23 cellular contexts compared by ENCODE assay signal in genomic region chr21:25491267-25491666, GRCh38.
DNase-seq lines count a peak whose midpoint lies in the region; ATAC-seq and TF ChIP-seq lines count a peak whose summit lies in the region.
"Had no signal": no experiment of that assay in that cellular context is flagged by ENCODE, and none has a peak within 500 bp of the region (broad histone marks: within the 10 kb centered on the region; RNA-seq: fewer than 3 reads in every experiment).

No MANE protein-coding gene starts in this region.

- H3K36me3 Mint-ChIP-seq in activated CD8-positive, alpha-beta T cell treated with anti-CD3 and anti-CD28 coated beads for 36 hours (ENCODE audit: low read depth), result peaks cover 54% of the 10 kb centered on the region
- no peaks in the 10 kb centered on the region for H3K36me3 Mint-ChIP-seq in activated CD8-positive, alpha-beta T cell treated with anti-CD3 and anti-CD28 coated beads, Interleukin-2, amount 10 ng/mL, durations not matched to agents 7 days and 5 days (ENCODE audit: low read depth)
- H3K36me3 Mint-ChIP-seq in activated naive CD8-positive, alpha-beta T cell, result peaks cover 12% of the 10 kb centered on the region
- no peaks in the 10 kb centered on the region for H3K36me3 Mint-ChIP-seq in chondrocyte (ENCODE audit: low read depth)
- H3K36me3 Mint-ChIP-seq: naive thymus-derived CD8-positive, alpha-beta T cell had no signal

- H3K4me3 Mint-ChIP-seq in activated CD8-positive, alpha-beta T cell treated with anti-CD3 and anti-CD28 coated beads for 36 hours, result peak overlapping the region; percentile 16
- no peak overlapping the region for H3K4me3 Mint-ChIP-seq in activated CD8-positive, alpha-beta T cell treated with anti-CD3 and anti-CD28 coated beads, Interleukin-2, amount 10 ng/mL, durations not matched to agents 7 days and 5 days
- H3K4me3 Mint-ChIP-seq in activated naive CD8-positive, alpha-beta T cell, result peak overlapping the region; percentile 46
- H3K4me3 Mint-ChIP-seq in chondrocyte (ENCODE audit: unreplicated experiment), result no peak overlapping the region
- H3K4me3 Mint-ChIP-seq: naive thymus-derived CD8-positive, alpha-beta T cell had no signal

- H3K27me3 Mint-ChIP-seq in activated CD8-positive, alpha-beta T cell treated with anti-CD3 and anti-CD28 coated beads for 36 hours, result no peaks in the 10 kb centered on the region
- no peaks in the 10 kb centered on the region for H3K27me3 Mint-ChIP-seq in activated CD8-positive, alpha-beta T cell treated with anti-CD3 and anti-CD28 coated beads, Interleukin-2, amount 10 ng/mL, durations not matched to agents 7 days and 5 days (ENCODE audit: low read depth)
- no peaks in the 10 kb centered on the region for H3K27me3 Mint-ChIP-seq in activated naive CD8-positive, alpha-beta T cell
- no peaks in the 10 kb centered on the region for H3K27me3 Mint-ChIP-seq in chondrocyte (ENCODE audit: low read depth)

- intact Hi-C loops in activated CD8-positive, alpha-beta T cell treated with anti-CD3 and anti-CD28 coated beads for 36 hours (cut with micrococcal nuclease), result no loop called here

- H3K9me3 Mint-ChIP-seq in activated CD8-positive, alpha-beta T cell treated with anti-CD3 and anti-CD28 coated beads for 36 hours, result peaks cover 9% of the 10 kb centered on the region
- H3K9me3 Mint-ChIP-seq in activated CD8-positive, alpha-beta T cell treated with anti-CD3 and anti-CD28 coated beads, Interleukin-2, amount 10 ng/mL, durations not matched to agents 7 days and 5 days (ENCODE audit: insufficient read depth), result no peaks in the 10 kb centered on the region
- peaks cover 4% of the 10 kb centered on the region for H3K9me3 Mint-ChIP-seq in activated naive CD8-positive, alpha-beta T cell (ENCODE audit: low read depth)
- H3K9me3 Mint-ChIP-seq in chondrocyte (ENCODE audit: low read depth), result peaks cover 2% of the 10 kb centered on the region
- H3K9me3 Mint-ChIP-seq: naive thymus-derived CD8-positive, alpha-beta T cell had no signal

- peak overlapping the region; percentile 89 for H3K27ac Mint-ChIP-seq in activated CD8-positive, alpha-beta T cell treated with anti-CD3 and anti-CD28 coated beads for 36 hours
- no peak overlapping the region for H3K27ac Mint-ChIP-seq in activated CD8-positive, alpha-beta T cell treated with anti-CD3 and anti-CD28 coated beads, Interleukin-2, amount 10 ng/mL, durations not matched to agents 7 days and 5 days
- H3K27ac Mint-ChIP-seq in activated naive CD8-positive, alpha-beta T cell, result peak overlapping the region; percentile 93
- H3K27ac Mint-ChIP-seq in chondrocyte (ENCODE audit: unreplicated experiment), result no peak overlapping the region
- H3K27ac Mint-ChIP-seq: naive thymus-derived CD8-positive, alpha-beta T cell had no signal

- peaks cover 59% of the 10 kb centered on the region for H3K4me1 Mint-ChIP-seq in activated CD8-positive, alpha-beta T cell treated with anti-CD3 and anti-CD28 coated beads for 36 hours (ENCODE audit: low read depth)
- peaks cover 29% of the 10 kb centered on the region for H3K4me1 Mint-ChIP-seq in activated CD8-positive, alpha-beta T cell treated with anti-CD3 and anti-CD28 coated beads, Interleukin-2, amount 10 ng/mL, durations not matched to agents 7 days and 5 days (ENCODE audit: low read depth)
- H3K4me1 Mint-ChIP-seq in activated naive CD8-positive, alpha-beta T cell (ENCODE audit: low read depth), result peaks cover 51% of the 10 kb centered on the region
- H3K4me1 Mint-ChIP-seq in chondrocyte (ENCODE audit: low read depth), result no peaks in the 10 kb centered on the region

- no peak for ATAC-seq in activated CD8-positive, alpha-beta T cell treated with anti-CD3 and anti-CD28 coated beads for 36 hours
- ATAC-seq in activated CD8-positive, alpha-beta T cell treated with anti-CD3 and anti-CD28 coated beads, Interleukin-2, amount 10 ng/mL, durations not matched to agents 7 days and 5 days, result no peak
- ATAC-seq in HG02852 (IDR thresholded peaks at IDR 0.05; ENCODE audit: unreplicated experiment), result peak; percentile 34
- ATAC-seq: body of pancreas; left ventricle myocardium superior; naive thymus-derived CD8-positive, alpha-beta T cell had no signal

- CTCF ChIA-PET in activated CD8-positive, alpha-beta T cell treated with anti-CD3 and anti-CD28 coated beads for 36 hours (lab: Charles Lee), result interaction anchor here (1.3 to 3.8 kb wide), 5 partner anchors 9 to 87 kb away, joined by 3 to 19 read pairs (median 17); no protein-coding TSS in a partner anchor
- CTCF ChIA-PET in activated CD8-positive, alpha-beta T cell treated with anti-CD3 and anti-CD28 coated beads, Interleukin-2, amount 10 ng/mL, durations not matched to agents 7 days and 5 days (lab: Charles Lee), result interaction anchor here (1.1 to 2.8 kb wide), 2 partner anchors 17 to 21 kb away, joined by 3 to 10 read pairs; no protein-coding TSS in a partner anchor

- TF ChIP-seq CTCF in activated CD8-positive, alpha-beta T cell treated with anti-CD3 and anti-CD28 coated beads for 36 hours (IDR thresholded peaks at IDR 0.05), result no peak
- TF ChIP-seq CTCF in GM12865 (IDR thresholded peaks at IDR 0.05; ENCODE audit: insufficient read depth, low read depth, low read length, missing control alignments), result no peak
- no peak for TF ChIP-seq CTCF in chondrocyte (IDR thresholded peaks at IDR 0.05)

- POLR2A ChIA-PET in activated CD8-positive, alpha-beta T cell treated with anti-CD3 and anti-CD28 coated beads for 36 hours (lab: Charles Lee), result interaction anchor here (0.6 to 6.3 kb wide), 7 partner anchors 11 to 85 kb away, joined by 3 to 107 read pairs (median 9); no protein-coding TSS in a partner anchor
- POLR2A ChIA-PET in activated CD8-positive, alpha-beta T cell treated with anti-CD3 and anti-CD28 coated beads, Interleukin-2, amount 10 ng/mL, durations not matched to agents 7 days and 5 days (lab: Charles Lee), result no interaction called here

- no peak for DNase-seq in activated CD8-positive, alpha-beta T cell treated with anti-CD3 and anti-CD28 coated beads for 36 hours
- DNase-seq in activated CD8-positive, alpha-beta T cell treated with anti-CD3 and anti-CD28 coated beads, Interleukin-2, amount 10 ng/mL, durations not matched to agents 7 days and 5 days, result no peak
- peak; percentile 58 for DNase-seq in GM12865 (ENCODE audit: low read depth)
- DNase-seq in GM19240 (ENCODE audit: insufficient read length, low spot score), result no peak
- DNase-seq in chondrocyte (ENCODE audit: low spot score), result no peak
- DNase-seq in NCI-H1092 treated with DMSO at 0.1 percent for 48 hours (lab: John Stamatoyannopoulos, UW), result no peak
- DNase-seq: activated CD4-positive, alpha-beta T cell treated with anti-CD3 and anti-CD28 coated beads, Interleukin-2, amount 50 U/mL, for 4 hours; body of pancreas; Calu3; cerebellar nuclear complex; Karpas-422; left ventricle myocardium superior; midbrain; naive thymus-derived CD8-positive, alpha-beta T cell; NCI-H1436 treated with DMSO at 0.1 percent for 48 hours; NCI-H2107; NCI-H748 treated with DMSO at 0.1 percent for 48 hours; SJCRH30; T1000; trophoblast cell; WERI-Rb-1 had no signal

- H3K4me3 ChIP-seq in GM12865 (ENCODE audit: low read depth, low read length), result peak overlapping the region; percentile 22
- H3K4me3 ChIP-seq: body of pancreas, SJCRH30 had no signal

Comparison
In these comparisons a context has a peak if more than half of its experiments do, and no peak if none do; other contexts are left out.
1. H3K27ac Mint-ChIP-seq: peak in activated CD8-positive, alpha-beta T cell treated with anti-CD3 and anti-CD28 coated beads for 36 hours (single experiment) and activated naive CD8-positive, alpha-beta T cell (single experiment); none in activated CD8-positive, alpha-beta T cell treated with anti-CD3 and anti-CD28 coated beads, Interleukin-2, amount 10 ng/mL, durations not matched to agents 7 days and 5 days (single experiment) and chondrocyte (single experiment).
2. H3K4me3 Mint-ChIP-seq: peak in activated CD8-positive, alpha-beta T cell treated with anti-CD3 and anti-CD28 coated beads for 36 hours (single experiment) and activated naive CD8-positive, alpha-beta T cell (single experiment); none in activated CD8-positive, alpha-beta T cell treated with anti-CD3 and anti-CD28 coated beads, Interleukin-2, amount 10 ng/mL, durations not matched to agents 7 days and 5 days (single experiment) and chondrocyte (single experiment).